ENCODE assay signal across 8 cellular contexts in genomic region chr13:39777527-39778061, GRCh38.
DNase-seq lines count a peak whose midpoint lies in the region; ATAC-seq, FAIRE-seq and TF ChIP-seq lines count a peak whose summit lies in the region.

No MANE protein-coding gene starts in this region.

- ATAC-seq in gastrocnemius medialis (no peak), gastroesophageal sphincter (no peak)

- TF ChIP-seq POLR2A in gastrocnemius medialis (IDR thresholded peaks at IDR 0.05) (no peak), gastroesophageal sphincter (IDR thresholded peaks at IDR 0.05) (no peak)

- no peak for TF ChIP-seq EP300 in gastroesophageal sphincter (IDR thresholded peaks at IDR 0.05)

- no peak overlapping the region for H3K4me3 ChIP-seq in brain microvascular endothelial cell (ENCODE audit: low read depth, low read length)
- H3K4me3 ChIP-seq in gastrocnemius medialis: no peak overlapping the region
- no peak overlapping the region for H3K4me3 ChIP-seq in gastroesophageal sphincter

- H3K36me3 ChIP-seq in brain microvascular endothelial cell (replicated peaks) (no peaks in the 10 kb centered on the region), gastrocnemius medialis (no peaks in the 10 kb centered on the region), gastroesophageal sphincter (no peaks in the 10 kb centered on the region)

- TF ChIP-seq CTCF in brain microvascular endothelial cell (IDR thresholded peaks at IDR 0.05; ENCODE audit: low read depth, low read length, missing control alignments) (peak; percentile 79), gastrocnemius medialis (IDR thresholded peaks at IDR 0.05 in 4 of 5, conservative IDR thresholded peaks at IDR 0.05 in 1 of 5) (no peak), gastroesophageal sphincter (IDR thresholded peaks at IDR 0.05) (peak in 1 of 4 experiments; percentile 34)

- in situ Hi-C loops in brain microvascular endothelial cell (cut with HindIII; ENCODE audit: low pct_ligation_motif_present, low sequenced_read_pairs): no loop called here
- in situ Hi-C loops in gastrocnemius medialis (cut with MboI; ENCODE audit: low sequenced_read_pairs in 4 of 4): no loop called here

- peak; percentile 48 for DNase-seq in AG08396 (ENCODE audit: low spot score)
- no peak for DNase-seq in GM18507 (ENCODE audit: extremely low spot score, insufficient read length, low read depth)
- peak; percentile 86 for DNase-seq in RCC 7860 (ENCODE audit: low spot score)
- peak; percentile 88 for DNase-seq in brain microvascular endothelial cell
- DNase-seq in non-pigmented ciliary epithelial cell (ENCODE audit: low read depth): peak; percentile 95
- DNase-seq in gastrocnemius medialis: no peak
- DNase-seq in occipital lobe (lab: John Stamatoyannopoulos, UW): no peak

- WGBS in gastroesophageal sphincter (ENCODE audit: low coverage in 1 of 2), 2 donors: 66 to 90% methylated on average over 2 of the region's 2 CpGs

- H3K27me3 ChIP-seq in brain microvascular endothelial cell (replicated peaks): no peaks in the 10 kb centered on the region
- no peaks in the 10 kb centered on the region for H3K27me3 ChIP-seq in gastrocnemius medialis
- H3K27me3 ChIP-seq in gastroesophageal sphincter: no peaks in the 10 kb centered on the region

- FAIRE-seq in GM18507 (lab: Jason Lieb, UNC) (peak; percentile 69), RCC 7860 (lab: Jason Lieb, UNC) (peak; percentile 73)

- peak overlapping the region; percentile 95 for H3K27ac ChIP-seq in brain microvascular endothelial cell
- H3K27ac ChIP-seq in gastrocnemius medialis: no peak overlapping the region
- H3K27ac ChIP-seq in gastroesophageal sphincter: no peak overlapping the region

- H3K4me1 ChIP-seq in gastrocnemius medialis: no peaks in the 10 kb centered on the region
- no peaks in the 10 kb centered on the region for H3K4me1 ChIP-seq in gastroesophageal sphincter

- intact Hi-C loops in gastrocnemius medialis (cut with DNase I; ENCODE audit: low total_unique reads): no loop called here

- no peaks in the 10 kb centered on the region for H3K9me3 ChIP-seq in gastrocnemius medialis
- H3K9me3 ChIP-seq in gastroesophageal sphincter: peaks cover 0 to 4% (median 0%) of the 10 kb centered on the region in 3 donors

Comparison
In these comparisons a context has a peak if more than half of its experiments do, and no peak if none do; other contexts are left out.
1. DNase-seq: peak in AG08396 (single experiment), RCC 7860 (single experiment), brain microvascular endothelial cell (single experiment) and non-pigmented ciliary epithelial cell (single experiment); none in GM18507 (single experiment), gastrocnemius medialis (0 of 2) and occipital lobe (single experiment).